In genomic region chr14:106586098-106586704, GRCh38 we compare ENCODE assay signal across 8 cellular contexts.
DNase-seq lines count a peak whose midpoint lies in the region; ATAC-seq and TF ChIP-seq lines count a peak whose summit lies in the region.

No MANE protein-coding gene starts in this region.

- CTCF ChIA-PET in HEK293T (lab: Yijun Ruan, JAX) = interaction anchor here (0.7 kb wide), 1 partner anchor 27 kb away, joined by 3 read pairs; no protein-coding TSS in a partner anchor
- CTCF ChIA-PET in RWPE1 (lab: Yijun Ruan, JAX) = interaction anchor here (0.7 kb wide), 3 partner anchors 79 to 242 kb away, joined by 3 read pairs; no protein-coding TSS in a partner anchor

- H3K79me2 ChIP-seq in smooth muscle cell (ENCODE audit: low read depth) = no peaks in the 10 kb centered on the region

- H3K27me3 ChIP-seq in smooth muscle cell (ENCODE audit: low read depth) = no peaks in the 10 kb centered on the region

- H3K27ac ChIP-seq in RWPE1 (no peak overlapping the region), smooth muscle cell (ENCODE audit: low read depth) (no peak overlapping the region)

- TF ChIP-seq CTCF in RWPE1 (conservative IDR thresholded peaks at IDR 0.05; ENCODE audit: low read depth) = peak; percentile 52
- no peak for TF ChIP-seq CTCF in smooth muscle cell (IDR thresholded peaks at IDR 0.05; ENCODE audit: borderline replicate concordance, insufficient read depth, poor library complexity, severe bottlenecking)

- H3K9me3 ChIP-seq in smooth muscle cell (replicated peaks; ENCODE audit: low read depth) = peaks cover 5% of the 10 kb centered on the region

- POLR2A ChIA-PET in HEK293T (lab: Yijun Ruan, JAX) = no interaction called here
- POLR2A ChIA-PET in RWPE1 (lab: Yijun Ruan, JAX; ENCODE audit: low non-redundant PET) = no interaction called here

- no peaks in the 10 kb centered on the region for H3F3A ChIP-seq in smooth muscle cell (ENCODE audit: low read depth)

- H3K9ac ChIP-seq in smooth muscle cell (ENCODE audit: low read depth) = no peak overlapping the region

- H3K4me2 ChIP-seq in smooth muscle cell = no peak overlapping the region

- DNase-seq in CD1c-positive myeloid dendritic cell (ENCODE audit: extremely low spot score) = peak; percentile 29
- peak; percentile 32 for DNase-seq in HEK293T (ENCODE audit: extremely low spot score)
- DNase-seq in RWPE1 (ENCODE audit: low spot score) = peak; percentile 8
- peak; percentile 5 to 57 (median 38) for DNase-seq in activated naive CD4-positive, alpha-beta T cell (lab: John Stamatoyannopoulos, UW)
- peak; percentile 21 to 45 for DNase-seq in stimulated activated CD4-positive, alpha-beta T cell treated with anti-CD3 and anti-CD28 coated beads, Interleukin-1b, Interleukin-23, amount 100 ng/mL, for 1 hour (ENCODE audit: low read depth in 2 of 2)
- DNase-seq in smooth muscle cell (lab: John Stamatoyannopoulos, UW; ENCODE audit: unreplicated experiment) = no peak
- no peak for DNase-seq in sciatic nerve (ENCODE audit: low spot score)

- WGBS in smooth muscle cell (ENCODE audit: low lambda C conversion rate) = 66% methylated on average over 8 of the region's 8 CpGs

- H3K36me3 ChIP-seq in smooth muscle cell (ENCODE audit: low read depth) = no peaks in the 10 kb centered on the region

- no peaks in the 10 kb centered on the region for H4K20me1 ChIP-seq in smooth muscle cell (ENCODE audit: low read depth)

- intact Hi-C loops in sciatic nerve (cut with DNase I) = no loop called here

- no peak for ATAC-seq in GM21528 (IDR thresholded peaks at IDR 0.05; ENCODE audit: low FRiP score, unreplicated experiment)
- ATAC-seq in sciatic nerve = no peak

- H2AFZ ChIP-seq in smooth muscle cell (ENCODE audit: low read depth) = no peak overlapping the region

- H3K4me3 ChIP-seq in smooth muscle cell = no peak overlapping the region

- no peaks in the 10 kb centered on the region for H3K4me1 ChIP-seq in smooth muscle cell (ENCODE audit: low read depth)

TF ChIP-seq in HEK293T, 16 proteins besides CTCF, POLR2A, EP300 and RAD21:
- no peak for TF ChIP-seq SUZ12 (IDR thresholded peaks at IDR 0.05)
- no peak for TF ChIP-seq HDGF (IDR thresholded peaks at IDR 0.05; ENCODE audit: borderline replicate concordance)
- no peak for TF ChIP-seq SP1 (IDR thresholded peaks at IDR 0.05)
- no peak for TF ChIP-seq L3MBTL2 (conservative IDR thresholded peaks at IDR 0.05)
- no peak for TF ChIP-seq FOXK2 (IDR thresholded peaks at IDR 0.05)
- no peak for TF ChIP-seq LEF1 (IDR thresholded peaks at IDR 0.05; ENCODE audit: borderline replicate concordance)
- no peak for TF ChIP-seq FOXM1 (IDR thresholded peaks at IDR 0.05; ENCODE audit: borderline replicate concordance)
- TF ChIP-seq ZNF384 (IDR thresholded peaks at IDR 0.05) = no peak
- no peak for TF ChIP-seq TARDBP (IDR thresholded peaks at IDR 0.05)
- no peak for TF ChIP-seq FOXA1 (IDR thresholded peaks at IDR 0.05)

Comparison
In these comparisons a context has a peak if more than half of its experiments do, and no peak if none do; other contexts are left out.
1. DNase-seq: peak in CD1c-positive myeloid dendritic cell (single experiment), HEK293T (single experiment), RWPE1 (single experiment), activated naive CD4-positive, alpha-beta T cell (4 of 4) and stimulated activated CD4-positive, alpha-beta T cell treated with anti-CD3 and anti-CD28 coated beads, Interleukin-1b, Interleukin-23, amount 100 ng/mL, for 1 hour (2 of 2); none in smooth muscle cell (single experiment) and sciatic nerve (single experiment).